In the genomic region with DNA sequence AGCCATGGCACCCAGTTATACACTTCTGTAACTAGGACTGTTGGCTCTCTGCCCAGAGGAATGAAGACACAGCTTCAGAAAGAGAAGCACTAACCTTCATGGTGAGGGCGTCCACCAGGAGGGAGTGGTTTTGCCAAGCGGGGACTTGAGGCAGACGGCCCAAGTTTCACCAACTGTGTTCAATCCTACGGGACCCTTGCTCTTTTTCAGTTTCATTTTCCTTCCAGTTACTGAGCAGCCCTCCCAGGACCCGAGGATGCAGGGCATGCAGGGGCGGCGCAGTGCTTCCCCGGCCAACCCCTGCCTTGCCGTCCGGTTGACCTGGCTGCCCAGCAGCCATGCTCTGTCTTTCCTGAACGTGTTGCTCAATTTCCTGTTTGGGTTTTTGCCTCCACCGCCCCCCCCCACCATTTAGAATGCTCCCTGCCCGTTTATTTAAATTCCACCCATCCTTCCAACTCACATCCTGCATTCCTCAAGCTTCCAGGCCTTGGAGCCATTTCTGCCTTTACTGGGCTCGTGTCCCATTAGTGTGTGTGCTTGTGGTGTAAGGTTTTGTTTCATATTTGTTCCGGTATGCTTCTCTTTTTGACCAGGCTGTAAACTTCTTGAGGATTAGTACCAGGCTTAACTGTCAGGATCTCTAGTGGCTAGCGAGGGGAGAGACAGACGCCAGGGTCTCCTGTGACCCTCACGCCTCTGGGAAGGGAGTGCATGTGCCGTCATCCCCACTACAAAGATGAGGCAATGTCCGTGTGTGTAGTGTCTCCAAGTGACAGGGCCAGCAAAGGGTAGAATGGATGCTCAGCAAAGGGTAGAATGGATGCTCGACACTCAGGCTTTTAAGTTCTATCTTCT, we compare ENCODE assay signal across 9 cellular contexts. TPM values are rescaled to one million over a fixed set of nuclear protein-coding genes. Genes with fewer than 3 reads are reported as not detected.
DNase-seq lines count a peak whose midpoint lies in the region; ATAC-seq and TF ChIP-seq lines count a peak whose summit lies in the region.
"Had no signal": no experiment of that assay in that cellular context is flagged by ENCODE, and none has a peak within 500 bp of the region (broad histone marks: within the 10 kb centered on the region; RNA-seq: fewer than 3 reads in every experiment).

No MANE protein-coding gene starts in this region.

- peak overlapping the region; percentile 78 for H3K27ac ChIP-seq in muscle layer of colon (ENCODE audit: low read depth, low read length)

- ATAC-seq in left colon (no peak), GM19395 (IDR thresholded peaks at IDR 0.05; ENCODE audit: unreplicated experiment) (no peak)

- TF ChIP-seq CTCF in NB4 (IDR thresholded peaks at IDR 0.05; ENCODE audit: low read depth, low read length): no peak

- no peaks in the 10 kb centered on the region for H3K27me3 ChIP-seq in muscle layer of colon (ENCODE audit: control insufficient read depth in 1 of 2, insufficient read depth in 2 of 2, low read length in 2 of 2)

- DNase-seq in A172 (ENCODE audit: low spot score): peak; percentile 69
- DNase-seq in NB4 (ENCODE audit: low read depth): peak; percentile 37
- DNase-seq in epidermal melanocyte (ENCODE audit: insufficient read length, low spot score): peak; percentile 46
- no peak for DNase-seq in activated CD4-positive, CD25-positive, alpha-beta regulatory T cell (lab: John Stamatoyannopoulos, UW)
- DNase-seq in left colon: no peak
- no peak for DNase-seq in NCI-H748 (lab: John Stamatoyannopoulos, UW; ENCODE audit: unreplicated experiment)
- DNase-seq: NK-92 treated with Interleukin-12 subunit alpha and Interleukin-12 subunit beta, amount 100 ng/mL, for 24 hours had no signal

- H3K4me1 ChIP-seq in muscle layer of colon (ENCODE audit: insufficient read depth, low read length): peaks cover 34% of the 10 kb centered on the region

- intact Hi-C loops in left colon (cut with DNase I, micrococcal nuclease): no loop called here

- no peak for TF ChIP-seq POLR2A in NB4 (IDR thresholded peaks at IDR 0.05; ENCODE audit: extremely low read depth, insufficient read length)

- H3K36me3 ChIP-seq in muscle layer of colon (ENCODE audit: insufficient read depth, low read length): no peaks in the 10 kb centered on the region

- peak overlapping the region; percentile 3 for H3K9ac ChIP-seq in muscle layer of colon (ENCODE audit: low read length)

- H3K9me3 ChIP-seq in muscle layer of colon (ENCODE audit: low read length): no peaks in the 10 kb centered on the region

- H3K4me3 ChIP-seq in NB4 (ENCODE audit: low read depth, low read length) (no peak overlapping the region), muscle layer of colon (ENCODE audit: low read depth in 1 of 2, low read length in 2 of 2) (peak overlapping the region in 1 of 2 donors; percentile 47)

RNA-seq across cellular contexts. Expression of gene IL15RA, which starts 31.6 kb away (rescaled TPM):
- 10.3 and 16.3 TPM in 2 replicates for total RNA-seq in A172 (2014; rRNA removed; shearing (Covaris generic))
- 10 to 100 TPM; 15.4 to 19.6 TPM for total RNA-seq in left colon

RNA-seq across cellular contexts. Expression of gene FBH1, which starts 55.7 kb away (rescaled TPM):
- total RNA-seq in A172 (2014; rRNA removed; shearing (Covaris generic)): 79.0 and 90.1 TPM in 2 replicates
- 10 to 100 TPM; 75.3 to 89.7 TPM for total RNA-seq in left colon

RNA-seq across cellular contexts. Expression of gene ANKRD16, which starts 56.1 kb away (rescaled TPM):
- 14.0 and 14.6 TPM in 2 replicates for total RNA-seq in A172 (2014; rRNA removed; shearing (Covaris generic))
- total RNA-seq in left colon: 1 to 10 TPM; 6.7 to 7.1 TPM

Comparison
In these comparisons a context has a peak if more than half of its experiments do, and no peak if none do; other contexts are left out.
1. DNase-seq: peak in A172 (single experiment), NB4 (single experiment) and epidermal melanocyte (single experiment); none in activated CD4-positive, CD25-positive, alpha-beta regulatory T cell (0 of 4), left colon (0 of 2) and NCI-H748 (single experiment).